8 cellular contexts compared by ENCODE assay signal in the genomic region with DNA sequence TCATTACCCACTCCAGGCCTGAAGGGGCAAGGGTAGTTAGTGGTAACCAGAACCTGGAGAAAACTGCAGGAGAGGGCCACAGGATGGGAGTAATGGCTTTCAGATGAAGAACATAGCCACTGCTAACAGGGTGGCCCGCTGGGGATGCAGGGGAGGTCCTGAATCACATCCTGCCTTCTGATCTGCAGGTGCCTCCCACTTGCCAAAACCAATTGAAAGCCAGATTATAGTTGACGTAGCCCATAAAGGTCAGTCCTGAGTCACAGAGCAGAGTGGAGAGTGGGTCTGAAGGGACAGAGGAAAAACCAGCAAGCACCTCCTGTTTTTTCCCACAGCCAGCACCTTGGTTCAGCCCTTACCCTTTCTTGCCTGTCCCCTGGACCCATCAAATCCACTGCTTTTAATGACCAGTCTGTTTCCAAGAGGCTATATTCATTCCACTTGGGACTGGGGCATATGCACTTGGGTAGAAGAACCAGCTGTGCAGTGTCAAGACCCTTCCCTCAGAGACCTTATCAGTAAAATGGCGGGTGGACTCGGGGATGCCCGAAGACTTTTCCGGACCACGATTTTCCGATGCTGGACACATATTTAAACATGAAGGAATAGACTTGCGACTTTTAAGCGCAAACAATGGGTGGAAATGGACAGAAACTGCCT. TPM values are rescaled to one million over a fixed set of nuclear protein-coding genes. Genes with fewer than 3 reads are reported as not detected.
DNase-seq lines count a peak whose midpoint lies in the region; ATAC-seq and TF ChIP-seq lines count a peak whose summit lies in the region.

No MANE protein-coding gene starts in this region.

- peak overlapping the region; percentile 91 for H3K27ac ChIP-seq in SJSA1
- H3K27ac ChIP-seq in breast epithelium: peak overlapping the region; percentile 78 to 90

- H3K9me3 ChIP-seq in SJSA1 (replicated peaks): no peaks in the 10 kb centered on the region
- no peaks in the 10 kb centered on the region for H3K9me3 ChIP-seq in breast epithelium

- no peaks in the 10 kb centered on the region for H3K27me3 ChIP-seq in SJSA1 (replicated peaks)
- no peaks in the 10 kb centered on the region for H3K27me3 ChIP-seq in breast epithelium

- H3K4me1 ChIP-seq in SJSA1 (replicated peaks): peaks cover 30% of the 10 kb centered on the region
- H3K4me1 ChIP-seq in breast epithelium: no peaks in the 10 kb centered on the region

- H3K4me3 ChIP-seq in SJSA1: peak overlapping the region; percentile 79
- peak overlapping the region; percentile 70 to 81 (median 72) for H3K4me3 ChIP-seq in breast epithelium

- intact Hi-C loops in breast epithelium (cut with DNase I; ENCODE audit: low total_unique reads): no loop called here

- no peak for TF ChIP-seq POLR2A in breast epithelium (IDR thresholded peaks at IDR 0.05)

- TF ChIP-seq CTCF in breast epithelium (IDR thresholded peaks at IDR 0.05): no peak

- peaks cover 13% of the 10 kb centered on the region for H3K36me3 ChIP-seq in SJSA1
- no peaks in the 10 kb centered on the region for H3K36me3 ChIP-seq in breast epithelium

- ATAC-seq in HG02885 (IDR thresholded peaks at IDR 0.05; ENCODE audit: poor library complexity, unreplicated experiment) (peak; percentile 48), HG03571 (IDR thresholded peaks at IDR 0.05; ENCODE audit: unreplicated experiment) (no peak)

- DNase-seq in DMS153 treated with DMSO at 0.1 percent for 48 hours (lab: John Stamatoyannopoulos, UW; ENCODE audit: unreplicated experiment): peak; percentile 80
- peak; percentile 89 to 92 for DNase-seq in SJSA1 (ENCODE audit: low read depth in 1 of 2, low spot score in 2 of 2)
- no peak for DNase-seq in breast epithelium (ENCODE audit: low spot score in 2 of 2)
- peak; percentile 91 for DNase-seq in iris pigment epithelial cell (ENCODE audit: low read depth)
- peak; percentile 13 for DNase-seq in stimulated activated CD4-positive, alpha-beta T cell treated with anti-CD3 and anti-CD28 coated beads, Interleukin-12 subunit alpha, Interleukin-12 subunit beta, amount 100 ng/mL, for 4 hours
- no peak for DNase-seq in NCI-H1105 (lab: John Stamatoyannopoulos, UW)

RNA-seq across cellular contexts. Expression of gene SLC35G2, which starts 0.6 kb away (rescaled TPM):
- 29.0 and 39.4 TPM in 2 replicates for total RNA-seq in SJSA1 (2014; rRNA removed; shearing (Covaris generic))
- 1 to 10 TPM; 6.0 to 9.5 (median 9.3) TPM for total RNA-seq in breast epithelium

RNA-seq across cellular contexts. Expression of gene NCK1, which starts 43.7 kb away (rescaled TPM):
- total RNA-seq in SJSA1 (2014; rRNA removed; shearing (Covaris generic)): 42.2 and 69.3 TPM in 2 replicates
- 10 to 100 TPM; 62.3 to 77.0 (median 75.5) TPM for total RNA-seq in breast epithelium

Comparison
In these comparisons a context has a peak if more than half of its experiments do, and no peak if none do; other contexts are left out.
1. DNase-seq: peak in DMS153 treated with DMSO at 0.1 percent for 48 hours (single experiment), SJSA1 (2 of 2), iris pigment epithelial cell (single experiment) and stimulated activated CD4-positive, alpha-beta T cell treated with anti-CD3 and anti-CD28 coated beads, Interleukin-12 subunit alpha, Interleukin-12 subunit beta, amount 100 ng/mL, for 4 hours (single experiment); none in breast epithelium (0 of 2) and NCI-H1105 (single experiment).